In genomic region chr1:25430666-25431494, GRCh38 we compare ENCODE assay signal across 1 cellular context.
TF ChIP-seq lines count a peak whose summit lies in the region.

Gene MACO1, plus strand, starts transcription at chr1:25430897. Its CDS starts 202 bp downstream, at chr1:25431099.

TF ChIP-seq in K562, 482 proteins besides CTCF, POLR2A, EP300 and RAD21 (continued from another document and continues in another):
- TF ChIP-seq PRPF4 (IDR thresholded peaks at IDR 0.05; ENCODE audit: insufficient read depth, low read depth, low read length, poor library complexity, severe bottlenecking), result no peak
- no peak for TF ChIP-seq HINFP (tag; conservative IDR thresholded peaks at IDR 0.05; ENCODE audit: low read depth)
- no peak for TF ChIP-seq ZNF518B (CRISPR knock-in tag; IDR thresholded peaks at IDR 0.05)
- no peak for TF ChIP-seq HMG20A (CRISPR knock-in tag; conservative IDR thresholded peaks at IDR 0.05)
- TF ChIP-seq TBP (optimal IDR thresholded peaks at IDR 0.05; ENCODE audit: low read depth, low read length), result no peak
- TF ChIP-seq IRF1 (CRISPR knock-in tag; IDR thresholded peaks at IDR 0.05; ENCODE audit: borderline replicate concordance), result no peak
- TF ChIP-seq ZNF263 (CRISPR knock-in tag; IDR thresholded peaks at IDR 0.05; ENCODE audit: borderline replicate concordance), result no peak
- TF ChIP-seq ZNF3 (CRISPR knock-in tag; IDR thresholded peaks at IDR 0.05), result no peak
- TF ChIP-seq KLF1 (tag; IDR thresholded peaks at IDR 0.05), result no peak
- TF ChIP-seq ZNF146 (CRISPR knock-in tag; IDR thresholded peaks at IDR 0.05; ENCODE audit: unreplicated experiment), result no peak
- no peak for TF ChIP-seq ZKSCAN1 (IDR thresholded peaks at IDR 0.05; ENCODE audit: low read depth, low read length)
- TF ChIP-seq HMG20B (CRISPR knock-in tag; IDR thresholded peaks at IDR 0.05), result no peak
- no peak for TF ChIP-seq SMARCC2 (IDR thresholded peaks at IDR 0.05; ENCODE audit: low read depth)
- TF ChIP-seq SIRT6 (IDR thresholded peaks at IDR 0.05; ENCODE audit: low read depth, low read length), result no peak
- no peak for TF ChIP-seq BDP1 (IDR thresholded peaks at IDR 0.05; ENCODE audit: insufficient read depth, insufficient read length)
- peak; percentile 71 for TF ChIP-seq SMAD4 (CRISPR knock-in tag; conservative IDR thresholded peaks at IDR 0.05)
- peak; percentile 82; the same call in 1 of the 2 replicates for TF ChIP-seq KDM2B (CRISPR knock-in tag; IDR thresholded peaks at IDR 0.05)
- no peak for TF ChIP-seq EP400 (IDR thresholded peaks at IDR 0.05)
- TF ChIP-seq THRB (CRISPR knock-in tag; conservative IDR thresholded peaks at IDR 0.05), result no peak
- no peak for TF ChIP-seq ZNF140 (CRISPR knock-in tag; IDR thresholded peaks at IDR 0.05)
- TF ChIP-seq MGA (IDR thresholded peaks at IDR 0.05), result no peak
- no peak for TF ChIP-seq BRF2 (IDR thresholded peaks at IDR 0.05; ENCODE audit: borderline replicate concordance, insufficient read depth, insufficient read length)
- TF ChIP-seq HNRNPK (IDR thresholded peaks at IDR 0.05; ENCODE audit: low read depth, low read length, poor library complexity, severe bottlenecking), result no peak
- no peak for TF ChIP-seq TEAD2 (tag; IDR thresholded peaks at IDR 0.05)
- no peak for TF ChIP-seq JUNB (CRISPR knock-in tag; conservative IDR thresholded peaks at IDR 0.05)
- TF ChIP-seq POLR2B (IDR thresholded peaks at IDR 0.05; ENCODE audit: low read depth, partially characterized antibody), result no peak
- no peak for TF ChIP-seq ZSCAN32 (CRISPR knock-in tag; IDR thresholded peaks at IDR 0.05)
- TF ChIP-seq ZNF354B (CRISPR knock-in tag; IDR thresholded peaks at IDR 0.05), result no peak
- no peak for TF ChIP-seq FOXJ2 (tag; IDR thresholded peaks at IDR 0.05)
- TF ChIP-seq RBM25 (IDR thresholded peaks at IDR 0.05; ENCODE audit: low read depth, low read length, severe bottlenecking), result peak; percentile 91
- TF ChIP-seq EWSR1 (IDR thresholded peaks at IDR 0.05; ENCODE audit: borderline replicate concordance, low read depth, partially characterized antibody), result no peak
- TF ChIP-seq HNRNPL (IDR thresholded peaks at IDR 0.05; ENCODE audit: low read depth, low read length), result peak; percentile 71
- no peak for TF ChIP-seq PHB (CRISPR knock-in tag; IDR thresholded peaks at IDR 0.05)
- peak; percentile 97 for TF ChIP-seq ZNF740 (CRISPR knock-in tag; IDR thresholded peaks at IDR 0.05)
- TF ChIP-seq ZNF740 (tag; IDR thresholded peaks at IDR 0.05), result peak in 1 of 2 experiments; percentile 88; a peak in 2 of 4 replicates
- TF ChIP-seq HNRNPLL (IDR thresholded peaks at IDR 0.05; ENCODE audit: low read depth, low read length, poor library complexity, severe bottlenecking), result no peak
- no peak for TF ChIP-seq PRMT5 (CRISPR knock-in tag; IDR thresholded peaks at IDR 0.05)
- TF ChIP-seq SOX6 (IDR thresholded peaks at IDR 0.05), result no peak
- no peak for TF ChIP-seq CREM (IDR thresholded peaks at IDR 0.05; ENCODE audit: low read depth)
- no peak for TF ChIP-seq NR0B1 (IDR thresholded peaks at IDR 0.05; ENCODE audit: partially characterized antibody)
- no peak for TF ChIP-seq ZC3H11A (IDR thresholded peaks at IDR 0.05; ENCODE audit: low read depth, low read length)
- no peak for TF ChIP-seq PHF20 (IDR thresholded peaks at IDR 0.05; ENCODE audit: partially characterized antibody)
- TF ChIP-seq ZNF121 (CRISPR knock-in tag; conservative IDR thresholded peaks at IDR 0.05), result no peak
